In genomic region chr3:128152419-128153155, GRCh38 we compare ENCODE assay signal across 8 cellular contexts. TPM values are rescaled to one million over a fixed set of nuclear protein-coding genes. Genes with fewer than 3 reads are reported as not detected.
DNase-seq lines count a peak whose midpoint lies in the region; ATAC-seq and TF ChIP-seq lines count a peak whose summit lies in the region.

No MANE protein-coding gene starts in this region.

- ATAC-seq in GM18858 (IDR thresholded peaks at IDR 0.05; ENCODE audit: unreplicated experiment), result no peak
- ATAC-seq in HG03457 (IDR thresholded peaks at IDR 0.05; ENCODE audit: unreplicated experiment), result no peak

- H3K27me3 Mint-ChIP-seq in activated CD4-positive, alpha-beta T cell treated with anti-CD3 and anti-CD28 coated beads, Interleukin-2, amount 10 ng/mL, durations not matched to agents 24 days and 14 days, result no peaks in the 10 kb centered on the region

- H3K4me3 ChIP-seq in choroid plexus epithelial cell (ENCODE audit: low read depth, low read length), result peak overlapping the region; percentile 86
- peak overlapping the region; percentile 82 for H3K4me3 ChIP-seq in mononuclear cell (ENCODE audit: low read length)

- peaks cover 22% of the 10 kb centered on the region for H3K36me3 Mint-ChIP-seq in activated CD4-positive, alpha-beta T cell treated with anti-CD3 and anti-CD28 coated beads, Interleukin-2, amount 10 ng/mL, durations not matched to agents 24 days and 14 days (ENCODE audit: low read depth)

- peak overlapping the region; percentile 89 for H3K4me3 Mint-ChIP-seq in activated CD4-positive, alpha-beta T cell treated with anti-CD3 and anti-CD28 coated beads, Interleukin-2, amount 10 ng/mL, durations not matched to agents 24 days and 14 days

- no peaks in the 10 kb centered on the region for H3K27me3 ChIP-seq in mononuclear cell (ENCODE audit: insufficient read depth, low read length)

- peaks cover 4% of the 10 kb centered on the region for H3K9me3 Mint-ChIP-seq in activated CD4-positive, alpha-beta T cell treated with anti-CD3 and anti-CD28 coated beads, Interleukin-2, amount 10 ng/mL, durations not matched to agents 24 days and 14 days

- peaks cover 17% of the 10 kb centered on the region for H3K4me1 Mint-ChIP-seq in activated CD4-positive, alpha-beta T cell treated with anti-CD3 and anti-CD28 coated beads, Interleukin-2, amount 10 ng/mL, durations not matched to agents 24 days and 14 days

- no peaks in the 10 kb centered on the region for H3K9me3 ChIP-seq in mononuclear cell (ENCODE audit: low read depth, low read length)

- intact Hi-C loops in activated CD4-positive, alpha-beta T cell treated with anti-CD3 and anti-CD28 coated beads, Interleukin-2, amount 10 ng/mL, durations not matched to agents 24 days and 14 days (cut with micrococcal nuclease), result loop anchor here (1.0 to 2.0 kb wide), 3 partner anchors 29 to 480 kb away; partner anchors contain the start of genes ABTB1, RUVBL1 and SEC61A1

- no peak for DNase-seq in activated CD4-positive, alpha-beta T cell treated with anti-CD3 and anti-CD28 coated beads, Interleukin-2, amount 10 ng/mL, durations not matched to agents 24 days and 14 days
- no peak for DNase-seq in activated CD4-positive, alpha-beta T cell treated with anti-CD3 and anti-CD28 coated beads for 4 hours
- DNase-seq in NCI-H2196 (lab: John Stamatoyannopoulos, UW; ENCODE audit: unreplicated experiment) (peak; percentile 89), choroid plexus epithelial cell (ENCODE audit: low read depth) (peak; percentile 77), NCI-H187 (lab: John Stamatoyannopoulos, UW) (no peak)

- peaks cover 30% of the 10 kb centered on the region for H3K4me1 ChIP-seq in mononuclear cell (ENCODE audit: insufficient read depth, low read length)

- no peak for TF ChIP-seq CTCF in choroid plexus epithelial cell (conservative IDR thresholded peaks at IDR 0.05; ENCODE audit: low read depth, low read length)

- H3K27ac Mint-ChIP-seq in activated CD4-positive, alpha-beta T cell treated with anti-CD3 and anti-CD28 coated beads, Interleukin-2, amount 10 ng/mL, durations not matched to agents 24 days and 14 days, result peak overlapping the region; percentile 95

RNA-seq across cellular contexts. Expression of gene EEFSEC, which starts 0.7 kb away (rescaled TPM):
- total RNA-seq in activated CD4-positive, alpha-beta T cell treated with anti-CD3 and anti-CD28 coated beads, Interleukin-2, amount 10 ng/mL, durations not matched to agents 24 days and 14 days, result 19.2 and 21.3 TPM in 2 replicates
- total RNA-seq in mononuclear cell, result 8.0 TPM

RNA-seq across cellular contexts. Expression of gene RUVBL1, which starts 29.0 kb away (rescaled TPM):
- 149 and 150 TPM in 2 replicates for total RNA-seq in activated CD4-positive, alpha-beta T cell treated with anti-CD3 and anti-CD28 coated beads, Interleukin-2, amount 10 ng/mL, durations not matched to agents 24 days and 14 days
- total RNA-seq in mononuclear cell, result 6.2 TPM

Comparison
In these comparisons a context has a peak if more than half of its experiments do, and no peak if none do; other contexts are left out.
1. DNase-seq: peak in NCI-H2196 (single experiment) and choroid plexus epithelial cell (single experiment); none in activated CD4-positive, alpha-beta T cell treated with anti-CD3 and anti-CD28 coated beads, Interleukin-2, amount 10 ng/mL, durations not matched to agents 24 days and 14 days (single experiment), activated CD4-positive, alpha-beta T cell treated with anti-CD3 and anti-CD28 coated beads for 4 hours (0 of 2) and NCI-H187 (0 of 2).
2. RNA of gene RUVBL1, which starts 29.0 kb away (total RNA-seq): 149 to 150 TPM in activated CD4-positive, alpha-beta T cell treated with anti-CD3 and anti-CD28 coated beads, Interleukin-2, amount 10 ng/mL, durations not matched to agents 24 days and 14 days; 6.2 TPM in mononuclear cell (single experiment); every median in the first group is over 10 times any median in the second.